15 cellular contexts compared by ENCODE assay signal in genomic region chr12:47786662-47786974, GRCh38. TPM values are rescaled to one million over a fixed set of nuclear protein-coding genes. Genes with fewer than 3 reads are reported as not detected.
DNase-seq lines count a peak whose midpoint lies in the region; ATAC-seq and TF ChIP-seq lines count a peak whose summit lies in the region.
"Had no signal": no experiment of that assay in that cellular context is flagged by ENCODE, and none has a peak within 500 bp of the region (broad histone marks: within the 10 kb centered on the region; RNA-seq: fewer than 3 reads in every experiment).

No MANE protein-coding gene starts in this region.

- ATAC-seq in right cardiac atrium: no peak
- no peak for ATAC-seq in naive thymus-derived CD4-positive, alpha-beta T cell

- H3K27me3 ChIP-seq in right cardiac atrium (ENCODE audit: control insufficient read depth, insufficient read depth) (no peaks in the 10 kb centered on the region), right atrium auricular region (no peaks in the 10 kb centered on the region), ascending aorta (no peaks in the 10 kb centered on the region), brain microvascular endothelial cell (replicated peaks) (no peaks in the 10 kb centered on the region)
- H3K27me3 ChIP-seq in naive thymus-derived CD4-positive, alpha-beta T cell (ENCODE audit: control insufficient read depth in 2 of 2, insufficient read depth in 2 of 2, low read length in 2 of 2): no peaks in the 10 kb centered on the region

- H3K36me3 Mint-ChIP-seq in naive thymus-derived CD4-positive, alpha-beta T cell: peaks cover 16 to 54% (median 17%) of the 10 kb centered on the region in 5 donors

- no peaks in the 10 kb centered on the region for H3K9me3 Mint-ChIP-seq in naive thymus-derived CD4-positive, alpha-beta T cell
- H3K9me3 Mint-ChIP-seq: mesothelial cell of epicardium had no signal

- POLR2A ChIA-PET in naive thymus-derived CD4-positive, alpha-beta T cell (lab: Charles Lee): interaction anchor here (0.9 kb wide), 2 partner anchors 8 to 14 kb away, joined by 3 read pairs; no protein-coding TSS in a partner anchor

- H3K4me3 ChIP-seq in right cardiac atrium (ENCODE audit: low read length): no peak overlapping the region
- H3K4me3 ChIP-seq in right atrium auricular region: no peak overlapping the region
- no peak overlapping the region for H3K4me3 ChIP-seq in ascending aorta
- no peak overlapping the region for H3K4me3 ChIP-seq in naive thymus-derived CD4-positive, alpha-beta T cell (ENCODE audit: low read length)
- no peak overlapping the region for H3K4me3 ChIP-seq in brain microvascular endothelial cell (ENCODE audit: low read depth, low read length)
- H3K4me3 ChIP-seq: SK-N-MC had no signal

- H3K4me1 Mint-ChIP-seq in naive thymus-derived CD4-positive, alpha-beta T cell: peaks cover 2 to 10% (median 5%) of the 10 kb centered on the region in 7 donors
- H3K4me1 Mint-ChIP-seq: mesothelial cell of epicardium had no signal

- CTCF ChIA-PET in naive thymus-derived CD4-positive, alpha-beta T cell (lab: Charles Lee): interaction anchor here (0.6 to 1.6 kb wide), 5 partner anchors 21 to 51 kb away, joined by 3 to 5 read pairs (median 4); no protein-coding TSS in a partner anchor

- H3K9me3 ChIP-seq in right cardiac atrium (ENCODE audit: control insufficient read depth, low read length) (no peaks in the 10 kb centered on the region), right atrium auricular region (no peaks in the 10 kb centered on the region), ascending aorta (no peaks in the 10 kb centered on the region)
- H3K9me3 ChIP-seq in naive thymus-derived CD4-positive, alpha-beta T cell (ENCODE audit: control insufficient read depth in 2 of 3, low read length in 3 of 3): no peaks in the 10 kb centered on the region

- no peak overlapping the region for H3K4me3 Mint-ChIP-seq in naive thymus-derived CD4-positive, alpha-beta T cell
- H3K4me3 Mint-ChIP-seq: mesothelial cell of epicardium had no signal

- 85% methylated on average over 7 of the region's 7 CpGs for WGBS in right cardiac atrium

- DNase-seq in right cardiac atrium (peak in 2 of 3 donors; percentile 55 to 62), right atrium auricular region (ENCODE audit: low spot score) (no peak), ascending aorta (ENCODE audit: low spot score in 2 of 2) (no peak), HUDEP-2 (lab: John Stamatoyannopoulos, UW; ENCODE audit: unreplicated experiment in 76 of 76) (no peak), mesenteric fat pad (ENCODE audit: low spot score) (no peak), brain microvascular endothelial cell (no peak), NCI-H2196 (lab: John Stamatoyannopoulos, UW; ENCODE audit: unreplicated experiment) (no peak)
- no peak for DNase-seq in naive thymus-derived CD4-positive, alpha-beta T cell
- DNase-seq: Calu3; dermis blood vessel endothelial cell; NCI-H1417 treated with DMSO at 0.1 percent for 48 hours; NCI-H748 treated with DMSO at 0.1 percent for 48 hours; stimulated activated CD4-positive, alpha-beta T cell treated with anti-CD3 and anti-CD28 coated beads, Interleukin-15, amount 100 ng/mL, for 24 hours had no signal

- TF ChIP-seq CTCF in right atrium auricular region (IDR thresholded peaks at IDR 0.05): no peak
- no peak for TF ChIP-seq CTCF in ascending aorta (IDR thresholded peaks at IDR 0.05)
- TF ChIP-seq CTCF in brain microvascular endothelial cell (IDR thresholded peaks at IDR 0.05; ENCODE audit: low read depth, low read length, missing control alignments): no peak

- H3K27ac Mint-ChIP-seq in naive thymus-derived CD4-positive, alpha-beta T cell: peak overlapping the region in 5 of 9 donors; percentile 14 to 81 (median 37)
- H3K27ac Mint-ChIP-seq: mesothelial cell of epicardium had no signal

- H3K27me3 Mint-ChIP-seq in naive thymus-derived CD4-positive, alpha-beta T cell: no peaks in the 10 kb centered on the region

- H3K4me1 ChIP-seq in right cardiac atrium (ENCODE audit: control insufficient read depth, insufficient read depth, low read length) (no peaks in the 10 kb centered on the region), right atrium auricular region (peaks cover 0 to 9% of the 10 kb centered on the region in 2 donors), ascending aorta (no peaks in the 10 kb centered on the region)
- no peaks in the 10 kb centered on the region for H3K4me1 ChIP-seq in naive thymus-derived CD4-positive, alpha-beta T cell (ENCODE audit: control insufficient read depth in 2 of 2, insufficient read depth in 2 of 2, low read length in 2 of 2)

- intact Hi-C loops in right cardiac atrium (cut with DNase I): loop anchor here in 1 of 4 donors (10.0 kb wide), 1 partner anchor 48 kb away; no protein-coding TSS in a partner anchor
- intact Hi-C loops in ascending aorta (cut with DNase I): no loop called here
- intact Hi-C loops in naive thymus-derived CD4-positive, alpha-beta T cell (cut with micrococcal nuclease): no loop called here

- H3K27ac ChIP-seq in right cardiac atrium (ENCODE audit: low read length) (no peak overlapping the region), right atrium auricular region (peak overlapping the region in 1 of 2 donors; percentile 6), ascending aorta (peak overlapping the region; percentile 52 to 74), brain microvascular endothelial cell (no peak overlapping the region)
- H3K27ac ChIP-seq in naive thymus-derived CD4-positive, alpha-beta T cell (ENCODE audit: low read depth, low read length): no peak overlapping the region
- H3K27ac ChIP-seq: SK-N-MC had no signal

- in situ Hi-C loops in brain microvascular endothelial cell (cut with HindIII; ENCODE audit: low pct_ligation_motif_present, low sequenced_read_pairs): no loop called here

- peaks cover 89% of the 10 kb centered on the region for H3K36me3 ChIP-seq in right atrium auricular region
- peaks cover 90 to 97% of the 10 kb centered on the region in 2 donors for H3K36me3 ChIP-seq in ascending aorta
- H3K36me3 ChIP-seq in naive thymus-derived CD4-positive, alpha-beta T cell (ENCODE audit: control insufficient read depth in 2 of 3, insufficient read depth in 3 of 3, low read length in 3 of 3): peaks cover 6 to 100% (median 53%) of the 10 kb centered on the region in 3 experiments
- H3K36me3 ChIP-seq in brain microvascular endothelial cell (replicated peaks): peaks cover 95% of the 10 kb centered on the region

RNA-seq across cellular contexts. Expression of gene SLC48A1, which starts 13.6 kb away (rescaled TPM):
- 10 to 100 TPM; 26.5 to 30.1 (median 27.6) TPM for total RNA-seq in right cardiac atrium
- 22.0 TPM for polyA plus RNA-seq in right cardiac atrium
- total RNA-seq in right atrium auricular region: 10 to 100 TPM; 48.9 to 52.0 TPM
- total RNA-seq in ascending aorta: 144 TPM
- total RNA-seq in naive thymus-derived CD4-positive, alpha-beta T cell: 10 to 100 TPM in 2 of 5 experiments, 1 to 10 TPM in 3; 6.7 to 14.3 (median 10.0) TPM
- 10 to 100 TPM; 12.5 to 15.6 TPM for polyA plus RNA-seq in naive thymus-derived CD4-positive, alpha-beta T cell
- 40.3 TPM for total RNA-seq in mesenteric fat pad

RNA-seq across cellular contexts. Expression of gene RAPGEF3, which starts 27.9 kb away (rescaled TPM):
- total RNA-seq in right cardiac atrium (10 to 100 TPM; 14.1 to 28.7 (median 23.3) TPM), right atrium auricular region (10 to 100 TPM; 19.8 to 26.8 TPM), ascending aorta (165 TPM), mesenteric fat pad (79.4 TPM)
- 44.9 TPM for polyA plus RNA-seq in right cardiac atrium
- total RNA-seq in naive thymus-derived CD4-positive, alpha-beta T cell: 1 to 10 TPM in 2 of 5 experiments, under 1 TPM in 2, not detected in 1; 0.08 to 1.9 (median 1.1) TPM
- polyA plus RNA-seq in naive thymus-derived CD4-positive, alpha-beta T cell: under 1 TPM in 1 of 2 donors, not detected in 1; 0.15 TPM

RNA-seq across cellular contexts. Expression of gene HDAC7, which starts 33.1 kb away (rescaled TPM):
- 10 to 100 TPM; 46.5 to 60.1 (median 51.1) TPM for total RNA-seq in right cardiac atrium
- polyA plus RNA-seq in right cardiac atrium: 38.0 TPM
- total RNA-seq in right atrium auricular region: 10 to 100 TPM; 33.4 to 60.2 TPM
- 202 TPM for total RNA-seq in ascending aorta
- 100 to 1,000 TPM; 150 to 194 (median 188) TPM for total RNA-seq in naive thymus-derived CD4-positive, alpha-beta T cell
- polyA plus RNA-seq in naive thymus-derived CD4-positive, alpha-beta T cell: 10 to 100 TPM; 16.7 to 36.7 TPM
- 105 TPM for total RNA-seq in mesenteric fat pad

Comparison
In these comparisons a context has a peak if more than half of its experiments do, and no peak if none do; other contexts are left out.
1. DNase-seq: peak in right cardiac atrium (2 of 3); none in right atrium auricular region (single experiment), ascending aorta (0 of 2), naive thymus-derived CD4-positive, alpha-beta T cell (0 of 9), HUDEP-2 (0 of 76), mesenteric fat pad (single experiment), brain microvascular endothelial cell (single experiment) and NCI-H2196 (single experiment).
2. H3K27ac ChIP-seq: peak in ascending aorta (2 of 2); none in right cardiac atrium (single experiment), naive thymus-derived CD4-positive, alpha-beta T cell (single experiment) and brain microvascular endothelial cell (single experiment).
3. RNA of gene RAPGEF3, which starts 27.9 kb away (total RNA-seq): 165 TPM in ascending aorta (single experiment), 79.4 TPM in mesenteric fat pad (single experiment), 19.8 to 26.8 TPM in right atrium auricular region and 14.1 to 28.7 TPM in right cardiac atrium; 0.08 to 1.9 TPM in naive thymus-derived CD4-positive, alpha-beta T cell; every median in the first group is over 4 times any median in the second.